In the genomic region with DNA sequence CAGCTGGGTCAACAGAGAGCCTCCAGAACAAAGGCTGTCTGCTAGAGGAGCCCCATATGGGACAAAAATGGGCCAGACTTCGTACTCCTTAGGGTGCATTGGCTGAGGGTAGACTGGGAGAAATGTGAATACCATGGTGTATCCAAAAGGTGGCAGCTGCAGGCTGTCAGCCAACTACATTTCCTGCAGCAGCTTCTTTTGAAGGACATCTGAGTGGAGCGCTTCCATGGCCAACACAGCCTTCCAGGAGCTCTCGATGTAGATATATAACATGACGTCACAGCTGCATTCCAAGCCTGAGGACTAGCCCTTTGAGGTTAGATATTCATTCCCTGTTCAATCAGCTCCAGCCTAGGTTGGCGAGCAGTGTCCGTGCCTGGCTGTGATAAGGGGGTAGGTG, we compare ENCODE assay signal across 13 cellular contexts.
DNase-seq lines count a peak whose midpoint lies in the region; ATAC-seq and TF ChIP-seq lines count a peak whose summit lies in the region.
"Had no signal": no experiment of that assay in that cellular context is flagged by ENCODE, and none has a peak within 500 bp of the region (broad histone marks: within the 10 kb centered on the region; RNA-seq: fewer than 3 reads in every experiment).

No MANE protein-coding gene starts in this region.

- intact Hi-C loops in Right ventricle myocardium superior (cut with DNase I): no loop called here
- intact Hi-C loops in left ventricle myocardium superior (cut with micrococcal nuclease): no loop called here
- intact Hi-C loops in upper lobe of right lung (cut with DNase I): no loop called here

- H3K9me3 ChIP-seq in right atrium auricular region (no peaks in the 10 kb centered on the region), upper lobe of right lung (no peaks in the 10 kb centered on the region)
- H3K9me3 ChIP-seq: SJSA1 had no signal

- DNase-seq in Right ventricle myocardium superior (peak; percentile 67), right atrium auricular region (ENCODE audit: low spot score) (no peak), SHP77 (lab: John Stamatoyannopoulos, UW) (peak; percentile 77 to 79), left ventricle myocardium superior (peak; percentile 71), upper lobe of right lung (no peak), SIG-M5 (lab: John Stamatoyannopoulos, UW) (no peak), SIG-M5 treated with dmso at 0.1 percent for 504 hours (lab: John Stamatoyannopoulos, UW; ENCODE audit: unreplicated experiment) (no peak)
- DNase-seq in stimulated activated CD4-positive, alpha-beta T cell treated with anti-CD3 and anti-CD28 coated beads, Interleukin-2, amount 100 ng/mL, for 48 hours: no peak
- DNase-seq: activated CD4-positive, alpha-beta T cell treated with anti-CD3 and anti-CD28 coated beads for 48 hours; activated naive CD4-positive, alpha-beta T cell treated with anti-CD3 and anti-CD28 coated beads, Interleukin-2, amount 10 ng/mL, durations not matched to agents 7 days and 5 days; NCI-H187 treated with DMSO at 0.1 percent for 48 hours; stimulated activated CD4-positive, alpha-beta T cell treated with anti-CD3 and anti-CD28 coated beads, Interleukin-15, amount 100 ng/mL, for 24 hours had no signal

- H3K4me3 ChIP-seq in right atrium auricular region: no peak overlapping the region
- H3K4me3 ChIP-seq in upper lobe of right lung: no peak overlapping the region
- H3K4me3 ChIP-seq: SJSA1 had no signal

- H3K27me3 ChIP-seq in right atrium auricular region: no peaks in the 10 kb centered on the region
- no peaks in the 10 kb centered on the region for H3K27me3 ChIP-seq in upper lobe of right lung
- H3K27me3 ChIP-seq: SJSA1 had no signal

- H3K36me3 ChIP-seq in right atrium auricular region: no peaks in the 10 kb centered on the region
- H3K36me3 ChIP-seq in upper lobe of right lung: no peaks in the 10 kb centered on the region
- H3K36me3 ChIP-seq: SJSA1 had no signal

- no peak for TF ChIP-seq CTCF in right atrium auricular region (IDR thresholded peaks at IDR 0.05)
- no peak for TF ChIP-seq CTCF in upper lobe of right lung (IDR thresholded peaks at IDR 0.05)

- H3K4me1 ChIP-seq in right atrium auricular region (peaks cover 0 to 6% of the 10 kb centered on the region in 2 donors), upper lobe of right lung (no peaks in the 10 kb centered on the region)
- H3K4me1 ChIP-seq: SJSA1 had no signal

- ATAC-seq in Right ventricle myocardium superior (ENCODE audit: poor library complexity) (peak; percentile 95), left ventricle myocardium superior (peak; percentile 97), upper lobe of right lung (peak; percentile 70)

- H3K27ac ChIP-seq in right atrium auricular region: no peak overlapping the region
- no peak overlapping the region for H3K27ac ChIP-seq in upper lobe of right lung
- H3K27ac ChIP-seq: SJSA1 had no signal

Comparison
In these comparisons a context has a peak if more than half of its experiments do, and no peak if none do; other contexts are left out.
1. DNase-seq: peak in Right ventricle myocardium superior (single experiment), SHP77 (2 of 2) and left ventricle myocardium superior (single experiment); none in right atrium auricular region (single experiment), upper lobe of right lung (single experiment), SIG-M5 (single experiment), stimulated activated CD4-positive, alpha-beta T cell treated with anti-CD3 and anti-CD28 coated beads, Interleukin-2, amount 100 ng/mL, for 48 hours (0 of 2) and SIG-M5 treated with dmso at 0.1 percent for 504 hours (single experiment).
2. Peak in every context shown above with its lines, with median percentiles within 50 percentile points of each other: ATAC-seq.